In genomic region chr17:63439682-63440081, GRCh38 we compare ENCODE assay signal across 8 cellular contexts. TPM values are rescaled to one million over a fixed set of nuclear protein-coding genes. Genes with fewer than 3 reads are reported as not detected.
A peak's percentile ranks its signal among the peaks of the same experiment; 100 is the strongest.
DNase-seq lines count a peak whose midpoint lies in the region; ATAC-seq and TF ChIP-seq lines count a peak whose summit lies in the region.

No MANE protein-coding gene starts in this region.

- no peak for TF ChIP-seq CTCF in astrocyte of the spinal cord (IDR thresholded peaks at IDR 0.05; ENCODE audit: low read depth, low read length)

- in situ Hi-C loops in astrocyte of the spinal cord (cut with HindIII; ENCODE audit: low sequenced_read_pairs): no loop called here

- no peak for TF ChIP-seq POLR2A in erythroblast (IDR thresholded peaks at IDR 0.05; ENCODE audit: low read length)

- no peak overlapping the region for H3K4me3 ChIP-seq in astrocyte of the spinal cord (ENCODE audit: low read depth, low read length)

- peak; percentile 53 for DNase-seq in AG20443 (ENCODE audit: low spot score)
- DNase-seq in LHCN-M2 (ENCODE audit: low read depth): peak; percentile 65
- DNase-seq in astrocyte of the spinal cord (ENCODE audit: low read depth, low spot score): peak; percentile 62
- peak; percentile 45 for DNase-seq in myocyte (ENCODE audit: low read depth)
- DNase-seq in hypothalamus (lab: John Stamatoyannopoulos, UW): no peak
- DNase-seq in cerebellum (ENCODE audit: low spot score): no peak
- no peak for DNase-seq in erythroblast (lab: John Stamatoyannopoulos, UW)

- no peak for ATAC-seq in GM21825 (IDR thresholded peaks at IDR 0.05; ENCODE audit: unreplicated experiment)

RNA-seq across cellular contexts. Expression of gene CYB561, which starts 6.4 kb away (rescaled TPM):
- total RNA-seq in LHCN-M2 (2014; rRNA removed): 3.8 and 6.7 TPM in 2 replicates
- polyA plus RNA-seq in LHCN-M2 (2012): 5.5 TPM
- 2.9 and 4.6 TPM in 2 replicates for total RNA-seq in myocyte
- polyA plus RNA-seq in myocyte (2012): 3.0 TPM
- 19.0 TPM for total RNA-seq in cerebellum

RNA-seq across cellular contexts. Expression of gene ACE, which starts 37.2 kb away (rescaled TPM):
- 0.63 TPM in 1 of 2 replicates, not detected in the other for total RNA-seq in LHCN-M2 (2014; rRNA removed)
- 0.07 TPM for polyA plus RNA-seq in LHCN-M2 (2012)
- total RNA-seq in myocyte: 0.21 and 0.36 TPM in 2 replicates
- polyA plus RNA-seq in myocyte (2012): 0.23 TPM
- 7.3 TPM for total RNA-seq in cerebellum

Comparison
In these comparisons a context has a peak if more than half of its experiments do, and no peak if none do; other contexts are left out.
1. DNase-seq: peak in AG20443 (single experiment), LHCN-M2 (single experiment), astrocyte of the spinal cord (single experiment) and myocyte (single experiment); none in hypothalamus (0 of 51), cerebellum (single experiment) and erythroblast (0 of 2).